In genomic region chr3:196275126-196275525, GRCh38 we compare ENCODE assay signal across 14 cellular contexts. TPM values are rescaled to one million over a fixed set of nuclear protein-coding genes. Genes with fewer than 3 reads are reported as not detected.
DNase-seq lines count a peak whose midpoint lies in the region; ATAC-seq and TF ChIP-seq lines count a peak whose summit lies in the region.
"Had no signal": no experiment of that assay in that cellular context is flagged by ENCODE, and none has a peak within 500 bp of the region (broad histone marks: within the 10 kb centered on the region; RNA-seq: fewer than 3 reads in every experiment).

No MANE protein-coding gene starts in this region.

- intact Hi-C loops in naive thymus-derived CD4-positive, alpha-beta T cell (cut with micrococcal nuclease) = loop anchor here in 1 of 2 donors (5.0 to 10.0 kb wide), 2 partner anchors 227 to 360 kb away; partner anchors contain the start of genes NRROS and RNF168
- intact Hi-C loops in posterior cingulate gyrus (cut with DNase I) = no loop called here

- peak overlapping the region; percentile 50 for H3K27ac ChIP-seq in naive thymus-derived CD4-positive, alpha-beta T cell (ENCODE audit: low read depth, low read length)
- H3K27ac ChIP-seq: C4-2B, GM23248, parathyroid adenoma had no signal

- H3K27ac Mint-ChIP-seq in activated naive CD8-positive, alpha-beta T cell treated with anti-CD3 and anti-CD28 coated beads, Interleukin-2, amount 10 ng/mL, durations not matched to agents 7 days and 5 days = peak overlapping the region; percentile 90
- peak overlapping the region; percentile 57 to 96 (median 89) for H3K27ac Mint-ChIP-seq in naive thymus-derived CD4-positive, alpha-beta T cell

- H3K4me3 ChIP-seq in GM12865 (ENCODE audit: low read depth, low read length) = peak overlapping the region; percentile 57
- no peak overlapping the region for H3K4me3 ChIP-seq in naive thymus-derived CD4-positive, alpha-beta T cell (ENCODE audit: low read length)
- H3K4me3 ChIP-seq: GM23248, lung had no signal

- CTCF ChIA-PET in naive thymus-derived CD4-positive, alpha-beta T cell (lab: Charles Lee) = interaction anchor here (1.4 kb wide), 1 partner anchor 13 kb away, joined by 5 read pairs; no protein-coding TSS in a partner anchor

- peak overlapping the region; percentile 80 for H3K4me3 Mint-ChIP-seq in activated naive CD8-positive, alpha-beta T cell treated with anti-CD3 and anti-CD28 coated beads, Interleukin-2, amount 10 ng/mL, durations not matched to agents 7 days and 5 days
- H3K4me3 Mint-ChIP-seq in naive thymus-derived CD4-positive, alpha-beta T cell = peak overlapping the region in 8 of 10 donors; percentile 49 to 84 (median 76)

- peaks cover 1% of the 10 kb centered on the region for H3K9me3 Mint-ChIP-seq in activated naive CD8-positive, alpha-beta T cell treated with anti-CD3 and anti-CD28 coated beads, Interleukin-2, amount 10 ng/mL, durations not matched to agents 7 days and 5 days
- peaks cover 0 to 2% (median 0%) of the 10 kb centered on the region in 11 donors for H3K9me3 Mint-ChIP-seq in naive thymus-derived CD4-positive, alpha-beta T cell

- no peaks in the 10 kb centered on the region for H3K27me3 Mint-ChIP-seq in activated naive CD8-positive, alpha-beta T cell treated with anti-CD3 and anti-CD28 coated beads, Interleukin-2, amount 10 ng/mL, durations not matched to agents 7 days and 5 days
- H3K27me3 Mint-ChIP-seq in naive thymus-derived CD4-positive, alpha-beta T cell = no peaks in the 10 kb centered on the region

- peaks cover 10 to 21% of the 10 kb centered on the region in 2 donors for H3K4me1 ChIP-seq in naive thymus-derived CD4-positive, alpha-beta T cell (ENCODE audit: control insufficient read depth in 2 of 2, insufficient read depth in 2 of 2, low read length in 2 of 2)

- peak; percentile 2 for ATAC-seq in HG03432 (IDR thresholded peaks at IDR 0.05; ENCODE audit: unreplicated experiment)
- no peak for ATAC-seq in activated naive CD8-positive, alpha-beta T cell treated with anti-CD3 and anti-CD28 coated beads, Interleukin-2, amount 10 ng/mL, durations not matched to agents 7 days and 5 days (ENCODE audit: low read depth)
- no peak for ATAC-seq in naive thymus-derived CD4-positive, alpha-beta T cell

- H3K27me3 ChIP-seq in naive thymus-derived CD4-positive, alpha-beta T cell (ENCODE audit: control insufficient read depth in 2 of 2, insufficient read depth in 2 of 2, low read length in 2 of 2) = no peaks in the 10 kb centered on the region

- DNase-seq in GM12865 (ENCODE audit: low read depth) (no peak), activated gamma-delta T cell treated with Interleukin-2 at 50 U/mL for 16 hours (no peak), posterior cingulate gyrus (no peak), kidney glomerular epithelial cell (lab: John Stamatoyannopoulos, UW) (no peak)
- DNase-seq in activated naive CD8-positive, alpha-beta T cell treated with anti-CD3 and anti-CD28 coated beads, Interleukin-2, amount 10 ng/mL, durations not matched to agents 7 days and 5 days = no peak
- DNase-seq in naive thymus-derived CD4-positive, alpha-beta T cell = no peak
- DNase-seq in stimulated activated CD4-positive, alpha-beta T cell treated with anti-CD3 and anti-CD28 coated beads, Interleukin-4, amount 100 ng/mL, for 4 hours = no peak
- DNase-seq: NCI-H1694, NCI-H748 treated with DMSO at 0.1 percent for 48 hours had no signal

- POLR2A ChIA-PET in activated naive CD8-positive, alpha-beta T cell treated with anti-CD3 and anti-CD28 coated beads, Interleukin-2, amount 10 ng/mL, durations not matched to agents 7 days and 5 days (lab: Charles Lee) = interaction anchor here (0.5 to 2.9 kb wide), 3 partner anchors 14 to 226 kb away, joined by 3 to 26 read pairs (median 3); partner anchors contain the start of gene DYNLT2B
- POLR2A ChIA-PET in naive thymus-derived CD4-positive, alpha-beta T cell (lab: Charles Lee) = no interaction called here

- H3K36me3 ChIP-seq in naive thymus-derived CD4-positive, alpha-beta T cell (ENCODE audit: control insufficient read depth in 2 of 3, insufficient read depth in 3 of 3, low read length in 3 of 3) = peaks cover 0 to 13% (median 0%) of the 10 kb centered on the region in 3 experiments

- H3K4me1 Mint-ChIP-seq in activated naive CD8-positive, alpha-beta T cell treated with anti-CD3 and anti-CD28 coated beads, Interleukin-2, amount 10 ng/mL, durations not matched to agents 7 days and 5 days = peaks cover 38% of the 10 kb centered on the region
- peaks cover 21 to 63% (median 39%) of the 10 kb centered on the region in 7 donors for H3K4me1 Mint-ChIP-seq in naive thymus-derived CD4-positive, alpha-beta T cell

- peaks cover 39% of the 10 kb centered on the region for H3K36me3 Mint-ChIP-seq in activated naive CD8-positive, alpha-beta T cell treated with anti-CD3 and anti-CD28 coated beads, Interleukin-2, amount 10 ng/mL, durations not matched to agents 7 days and 5 days
- H3K36me3 Mint-ChIP-seq in naive thymus-derived CD4-positive, alpha-beta T cell = peaks cover 4 to 36% (median 17%) of the 10 kb centered on the region in 5 donors

- no peak for TF ChIP-seq CTCF in GM12865 (IDR thresholded peaks at IDR 0.05; ENCODE audit: insufficient read depth, low read depth, low read length, missing control alignments)

- H3K9me3 ChIP-seq in naive thymus-derived CD4-positive, alpha-beta T cell (ENCODE audit: control insufficient read depth in 2 of 3, low read length in 3 of 3) = no peaks in the 10 kb centered on the region

RNA-seq across cellular contexts. Expression of gene PCYT1A, which starts 12.4 kb away (rescaled TPM):
- 10 to 100 TPM; 58.4 to 64.2 TPM for total RNA-seq in activated naive CD8-positive, alpha-beta T cell treated with anti-CD3 and anti-CD28 coated beads, Interleukin-2, amount 10 ng/mL, durations not matched to agents 7 days and 5 days
- 10 to 100 TPM; 47.5 to 87.6 (median 62.9) TPM for total RNA-seq in naive thymus-derived CD4-positive, alpha-beta T cell
- 10 to 100 TPM; 11.5 to 12.8 TPM for polyA plus RNA-seq in naive thymus-derived CD4-positive, alpha-beta T cell

RNA-seq across cellular contexts. Expression of gene DYNLT2B, which starts 42.9 kb away (rescaled TPM):
- total RNA-seq in activated naive CD8-positive, alpha-beta T cell treated with anti-CD3 and anti-CD28 coated beads, Interleukin-2, amount 10 ng/mL, durations not matched to agents 7 days and 5 days = 10 to 100 TPM; 15.4 to 18.9 TPM
- total RNA-seq in naive thymus-derived CD4-positive, alpha-beta T cell = 10 to 100 TPM in 1 of 5 experiments, 1 to 10 TPM in 4; 3.3 to 20.8 (median 5.1) TPM
- 1 to 10 TPM; 4.5 to 7.6 TPM for polyA plus RNA-seq in naive thymus-derived CD4-positive, alpha-beta T cell

RNA-seq across cellular contexts. Expression of gene SLC51A, which starts 58.8 kb away (rescaled TPM):
- total RNA-seq in activated naive CD8-positive, alpha-beta T cell treated with anti-CD3 and anti-CD28 coated beads, Interleukin-2, amount 10 ng/mL, durations not matched to agents 7 days and 5 days = not detected
- not detected for total RNA-seq in naive thymus-derived CD4-positive, alpha-beta T cell
- polyA plus RNA-seq in naive thymus-derived CD4-positive, alpha-beta T cell = 1 to 10 TPM in 1 of 2 donors, under 1 TPM in 1; 0.39 to 1.4 TPM
- total RNA-seq: GM23248 had no signal
